ENCODE assay signal across 8 cellular contexts in the genomic region with DNA sequence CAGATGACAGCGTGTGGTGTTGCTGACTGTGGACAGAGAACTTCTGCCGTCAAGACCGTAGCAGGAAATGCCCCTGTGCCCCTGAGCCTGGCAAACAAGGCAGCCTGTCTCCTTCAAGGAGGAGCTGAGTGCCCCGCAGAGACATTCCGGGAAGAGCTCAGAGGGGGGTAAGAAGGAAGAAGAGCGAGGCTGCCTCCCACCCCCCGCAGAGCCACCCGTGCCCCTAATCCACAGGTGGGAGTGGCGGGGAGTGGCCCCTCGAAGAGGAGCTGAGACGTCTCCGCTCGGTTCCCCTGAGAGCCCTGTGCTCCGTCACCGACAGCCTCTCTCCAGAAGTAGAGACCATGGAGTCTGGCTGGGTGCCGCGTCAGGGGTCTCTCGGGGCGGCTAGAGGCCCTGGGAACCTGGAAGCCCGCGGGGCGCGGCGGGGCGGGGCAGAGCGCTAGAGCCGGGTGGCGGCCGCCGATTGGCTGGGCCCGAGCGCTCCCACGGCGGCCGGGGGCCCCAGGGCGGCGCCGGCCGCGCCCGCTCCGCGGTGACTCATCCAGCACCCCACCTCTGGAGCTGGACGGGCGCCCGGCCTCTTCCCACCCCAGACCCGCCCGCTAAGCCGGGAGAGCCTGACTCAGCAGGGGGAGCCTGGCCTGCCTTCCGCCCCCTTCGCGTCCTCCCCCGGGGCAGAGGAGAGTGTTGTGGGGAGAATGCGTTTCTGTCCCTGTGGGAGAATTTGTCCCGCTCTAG. TPM values are rescaled to one million over a fixed set of nuclear protein-coding genes. Genes with fewer than 3 reads are reported as not detected.
DNase-seq lines count a peak whose midpoint lies in the region; ATAC-seq and TF ChIP-seq lines count a peak whose summit lies in the region.

No MANE protein-coding gene starts in this region.

- H3K4me3 ChIP-seq in Panc1 (ENCODE audit: low read depth in 2 of 2, low read length in 2 of 2), result peak overlapping the region; percentile 54 to 72
- H3K4me3 ChIP-seq in gastroesophageal sphincter, result peak overlapping the region; percentile 53 to 57
- H3K4me3 ChIP-seq in upper lobe of left lung, result peak overlapping the region in 3 of 4 donors; percentile 35 to 48 (median 46)

- ATAC-seq in Panc1 (peak; percentile 77), gastroesophageal sphincter (peak; percentile 91), upper lobe of left lung (ENCODE audit: low FRiP score in 2 of 2) (peak; percentile 58 to 89), HG02970 (IDR thresholded peaks at IDR 0.05; ENCODE audit: low FRiP score, unreplicated experiment) (no peak)

- no peaks in the 10 kb centered on the region for H3K36me3 ChIP-seq in Panc1 (ENCODE audit: control insufficient read depth, insufficient read depth, low read length)
- no peaks in the 10 kb centered on the region for H3K36me3 ChIP-seq in gastroesophageal sphincter
- H3K36me3 ChIP-seq in upper lobe of left lung, result no peaks in the 10 kb centered on the region

- no peaks in the 10 kb centered on the region for H3K36me3 Mint-ChIP-seq in HFFc6 (ENCODE audit: low read depth)
- H3K36me3 Mint-ChIP-seq in activated naive CD4-positive, alpha-beta T cell treated with anti-CD3 and anti-CD28 coated beads for 36 hours (ENCODE audit: low read depth), result no peaks in the 10 kb centered on the region
- no peaks in the 10 kb centered on the region for H3K36me3 Mint-ChIP-seq in osteocyte (ENCODE audit: unreplicated experiment)

- H3K9me3 Mint-ChIP-seq in HFFc6, result no peaks in the 10 kb centered on the region
- no peaks in the 10 kb centered on the region for H3K9me3 Mint-ChIP-seq in activated naive CD4-positive, alpha-beta T cell treated with anti-CD3 and anti-CD28 coated beads for 36 hours
- no peaks in the 10 kb centered on the region for H3K9me3 Mint-ChIP-seq in osteocyte (ENCODE audit: unreplicated experiment)

- TF ChIP-seq POLR2A in gastroesophageal sphincter (IDR thresholded peaks at IDR 0.05) (no peak), upper lobe of left lung (IDR thresholded peaks at IDR 0.05) (peak in 1 of 4 donors; percentile 25)

- H3K27me3 Mint-ChIP-seq in HFFc6 (ENCODE audit: insufficient read depth) (no peaks in the 10 kb centered on the region; the same call in 1 of the 2 replicates), osteocyte (ENCODE audit: unreplicated experiment) (no peaks in the 10 kb centered on the region)
- H3K27me3 Mint-ChIP-seq in activated naive CD4-positive, alpha-beta T cell treated with anti-CD3 and anti-CD28 coated beads for 36 hours (ENCODE audit: low read depth), result no peaks in the 10 kb centered on the region

- no peak for TF ChIP-seq EP300 in gastroesophageal sphincter (IDR thresholded peaks at IDR 0.05)
- no peak for TF ChIP-seq EP300 in upper lobe of left lung (IDR thresholded peaks at IDR 0.05)

- WGBS in gastroesophageal sphincter (ENCODE audit: low coverage in 1 of 2), 2 donors, result 2% methylated on average over 9 of the region's 55 CpGs; no CpG with 5 or more reads in 1 of the 2 donors
- WGBS in upper lobe of left lung, 2 donors, result 3% methylated on average over 20 to 22 of the region's 55 CpGs

- in situ Hi-C loops in Panc1 (cut with HindIII; ENCODE audit: low pct_unique_long_range_greater_than_20kb, low sequenced_read_pairs), result no loop called here

- POLR2A ChIA-PET in Panc1 (lab: Charles Lee), result interaction anchor here (0.6 kb wide), 1 partner anchor 121 kb away, joined by 8 read pairs; no protein-coding TSS in a partner anchor

- DNase-seq in AG20443 (ENCODE audit: low spot score) (peak; percentile 97), HFFc6 (peak; percentile 90), Panc1 (ENCODE audit: low read depth, low spot score) (no peak), osteocyte (ENCODE audit: extremely low spot score, unreplicated experiment) (peak; percentile 94), upper lobe of left lung (peak; percentile 92 to 96)
- peak; percentile 71 for DNase-seq in activated naive CD4-positive, alpha-beta T cell treated with anti-CD3 and anti-CD28 coated beads for 36 hours

- CTCF ChIA-PET in Panc1 (lab: Charles Lee), result interaction anchor here (0.9 to 1.8 kb wide), 3 partner anchors 8 to 736 kb away, joined by 3 to 6 read pairs (median 5); no protein-coding TSS in a partner anchor
- CTCF ChIA-PET in activated naive CD4-positive, alpha-beta T cell treated with anti-CD3 and anti-CD28 coated beads for 36 hours (lab: Charles Lee), result interaction anchor here (0.8 to 8.2 kb wide), 9 partner anchors 8 to 546 kb away, joined by 3 to 126 read pairs (median 3); no protein-coding TSS in a partner anchor

- BruUV-seq in Panc1 (replicated peaks; lab: Mats Ljungman, UMichigan), result no TSS peak

- H3K4me1 ChIP-seq in Panc1 (ENCODE audit: control insufficient read depth, insufficient read depth, low read length) (peaks cover 36% of the 10 kb centered on the region), gastroesophageal sphincter (peaks cover 0 to 54% (median 9%) of the 10 kb centered on the region in 3 donors), upper lobe of left lung (peaks cover 23 to 38% (median 29%) of the 10 kb centered on the region in 4 donors)

- H3K9me3 ChIP-seq in Panc1 (ENCODE audit: control insufficient read depth, insufficient read depth, low read depth, low read length), result no peaks in the 10 kb centered on the region
- H3K9me3 ChIP-seq in gastroesophageal sphincter, result no peaks in the 10 kb centered on the region
- no peaks in the 10 kb centered on the region for H3K9me3 ChIP-seq in upper lobe of left lung

- H3K27ac Mint-ChIP-seq in HFFc6, result peak overlapping the region; percentile 97
- H3K27ac Mint-ChIP-seq in activated naive CD4-positive, alpha-beta T cell treated with anti-CD3 and anti-CD28 coated beads for 36 hours, result no peak overlapping the region
- peak overlapping the region; percentile 97 for H3K27ac Mint-ChIP-seq in osteocyte (ENCODE audit: unreplicated experiment)

- H3K4me1 Mint-ChIP-seq in HFFc6 (ENCODE audit: low read depth) (peaks cover 65% of the 10 kb centered on the region), osteocyte (ENCODE audit: unreplicated experiment) (peaks cover 73% of the 10 kb centered on the region)
- peaks cover 14% of the 10 kb centered on the region for H3K4me1 Mint-ChIP-seq in activated naive CD4-positive, alpha-beta T cell treated with anti-CD3 and anti-CD28 coated beads for 36 hours (ENCODE audit: low read depth)

- peak overlapping the region; percentile 81 for H3K27ac ChIP-seq in Panc1 (ENCODE audit: low read length)
- H3K27ac ChIP-seq in gastroesophageal sphincter, result peak overlapping the region in 3 of 4 donors; percentile 75 to 84 (median 81)
- peak overlapping the region; percentile 13 to 80 (median 77) for H3K27ac ChIP-seq in upper lobe of left lung

- TF ChIP-seq CTCF in HFFc6 (IDR thresholded peaks at IDR 0.05) (no peak), Panc1 (IDR thresholded peaks at IDR 0.05) (no peak), gastroesophageal sphincter (IDR thresholded peaks at IDR 0.05) (no peak), osteocyte (IDR thresholded peaks at IDR 0.05) (no peak), upper lobe of left lung (IDR thresholded peaks at IDR 0.05) (no peak)

- H3K27me3 ChIP-seq in Panc1 (ENCODE audit: control insufficient read depth, insufficient read depth, low read length), result no peaks in the 10 kb centered on the region
- no peaks in the 10 kb centered on the region for H3K27me3 ChIP-seq in gastroesophageal sphincter
- no peaks in the 10 kb centered on the region for H3K27me3 ChIP-seq in upper lobe of left lung

- H3K4me3 Mint-ChIP-seq in HFFc6 (peak overlapping the region; percentile 78), osteocyte (ENCODE audit: unreplicated experiment) (peak overlapping the region; percentile 61)
- peak overlapping the region; percentile 57 for H3K4me3 Mint-ChIP-seq in activated naive CD4-positive, alpha-beta T cell treated with anti-CD3 and anti-CD28 coated beads for 36 hours

- intact Hi-C loops in Panc1 (cut with micrococcal nuclease; ENCODE audit: unreplicated experiment), result loop anchor here (5.0 kb wide), 1 partner anchor 737 kb away; no protein-coding TSS in a partner anchor
- intact Hi-C loops in activated naive CD4-positive, alpha-beta T cell treated with anti-CD3 and anti-CD28 coated beads for 36 hours (cut with micrococcal nuclease), result loop anchor here (5.0 kb wide), 2 partner anchors 207 to 482 kb away; no protein-coding TSS in a partner anchor

RNA-seq across cellular contexts. Expression of a gene that starts 25.2 kb away (rescaled TPM):
- total RNA-seq in HFFc6 (2021; fragmentation: NEBNext Ultra II Directional; extraction: Animal tissue kit (Norgen Biotek cat#: 25700)), result under 1 TPM in 1 of 6 experiments, not detected in 5; 0.30 TPM
- total RNA-seq in Panc1 (2021; ENCODE audit: unreplicated experiment) (not detected), gastroesophageal sphincter (1 to 10 TPM in 3 of 4 donors, under 1 TPM in 1; 0.27 to 9.5 (median 1.5) TPM), osteocyte (not detected in 2 replicates), upper lobe of left lung (under 1 TPM in 2 of 6 donors, not detected in 4; 0.13 to 0.30 TPM)
- not detected for polyA plus RNA-seq in Panc1 (2012; ENCODE audit: insufficient read length)
- total RNA-seq in activated naive CD4-positive, alpha-beta T cell treated with anti-CD3 and anti-CD28 coated beads for 36 hours, result not detected

RNA-seq across cellular contexts. Expression of a gene that starts 30.9 kb away (rescaled TPM):
- 10 to 100 TPM; 41.4 to 50.4 (median 44.8) TPM for total RNA-seq in HFFc6 (2021; fragmentation: NEBNext Ultra II Directional; extraction: Animal tissue kit (Norgen Biotek cat#: 25700))
- total RNA-seq in Panc1 (2021; ENCODE audit: unreplicated experiment) (6,125 TPM), gastroesophageal sphincter (100 to 1,000 TPM in 3 of 4 donors, 10 to 100 TPM in 1; 72.0 to 565 (median 255) TPM), osteocyte (18.6 and 19.8 TPM in 2 replicates), upper lobe of left lung (1,000 to 10,000 TPM in 1 of 6 donors, 100 to 1,000 TPM in 4, 10 to 100 TPM in 1; 90.1 to 1,458 (median 358) TPM)
- polyA plus RNA-seq in Panc1 (2012; ENCODE audit: insufficient read length), result 7,157 TPM
- total RNA-seq in activated naive CD4-positive, alpha-beta T cell treated with anti-CD3 and anti-CD28 coated beads for 36 hours, result under 1 TPM; 0.24 to 0.40 TPM

RNA-seq across cellular contexts. Expression of a gene that starts 39.9 kb away (rescaled TPM):
- not detected for total RNA-seq in HFFc6 (2021; fragmentation: NEBNext Ultra II Directional; extraction: Animal tissue kit (Norgen Biotek cat#: 25700))
- not detected for total RNA-seq in Panc1 (2021; ENCODE audit: unreplicated experiment)
- 0.11 TPM for polyA plus RNA-seq in Panc1 (2012; ENCODE audit: insufficient read length)
- total RNA-seq in activated naive CD4-positive, alpha-beta T cell treated with anti-CD3 and anti-CD28 coated beads for 36 hours, result not detected
- not detected for total RNA-seq in gastroesophageal sphincter
- total RNA-seq in osteocyte, result not detected in 2 replicates
- total RNA-seq in upper lobe of left lung, result 1 to 10 TPM in 3 of 6 donors, under 1 TPM in 1, not detected in 2; 0.30 to 8.9 (median 1.3) TPM

Comparison
In these comparisons a context has a peak if more than half of its experiments do, and no peak if none do; other contexts are left out.
1. RNA of a gene that starts 30.9 kb away (total RNA-seq): 6,125 TPM in Panc1 (single experiment), 90.1 to 1,458 TPM in upper lobe of left lung, 72.0 to 565 TPM in gastroesophageal sphincter, 41.4 to 50.4 TPM in HFFc6 and 18.6 to 19.8 TPM in osteocyte; 0.24 to 0.40 TPM in activated naive CD4-positive, alpha-beta T cell treated with anti-CD3 and anti-CD28 coated beads for 36 hours; every median in the first group is over 10 times any median in the second.
2. Peak in every context shown above with its lines, with median percentiles within 50 percentile points of each other: H3K4me3 Mint-ChIP-seq, H3K27ac ChIP-seq and H3K4me3 ChIP-seq.